8 cellular contexts compared by ENCODE assay signal in genomic region chr17:78151514-78152008, GRCh38. TPM values are rescaled to one million over a fixed set of nuclear protein-coding genes. Genes with fewer than 3 reads are reported as not detected.
DNase-seq lines count a peak whose midpoint lies in the region; ATAC-seq and TF ChIP-seq lines count a peak whose summit lies in the region.
"Had no signal": no experiment of that assay in that cellular context is flagged by ENCODE, and none has a peak within 500 bp of the region (broad histone marks: within the 10 kb centered on the region; RNA-seq: fewer than 3 reads in every experiment).

No MANE protein-coding gene starts in this region.

- TF ChIP-seq EP300 in upper lobe of left lung (IDR thresholded peaks at IDR 0.05), result no peak

- peaks cover 5% of the 10 kb centered on the region in 2 donors for H3K4me1 Mint-ChIP-seq in effector memory CD8-positive, alpha-beta T cell (ENCODE audit: low read depth in 2 of 2)

- peaks cover 0 to 13% (median 3%) of the 10 kb centered on the region in 12 donors for H3K4me1 ChIP-seq in heart left ventricle
- peaks cover 13 to 33% (median 18%) of the 10 kb centered on the region in 4 donors for H3K4me1 ChIP-seq in upper lobe of left lung

- peak; percentile 47 to 78 (median 53) for ATAC-seq in heart left ventricle
- no peak for ATAC-seq in Right ventricle myocardium inferior
- ATAC-seq in left colon, result peak; percentile 80
- peak; percentile 13 to 69 for ATAC-seq in upper lobe of left lung (ENCODE audit: low FRiP score in 2 of 2)
- ATAC-seq in effector memory CD8-positive, alpha-beta T cell (replicated peaks), result no peak

- H3K4me3 Mint-ChIP-seq in effector memory CD8-positive, alpha-beta T cell, result no peak overlapping the region

- H3K36me3 Mint-ChIP-seq in effector memory CD8-positive, alpha-beta T cell (ENCODE audit: insufficient read depth), result no peaks in the 10 kb centered on the region

- H3K4me3 ChIP-seq in heart left ventricle (no peak overlapping the region), upper lobe of left lung (no peak overlapping the region)

- no peaks in the 10 kb centered on the region for H3K9me3 Mint-ChIP-seq in effector memory CD8-positive, alpha-beta T cell

- H3K36me3 ChIP-seq in heart left ventricle, result no peaks in the 10 kb centered on the region
- H3K36me3 ChIP-seq in upper lobe of left lung, result no peaks in the 10 kb centered on the region
- H3K36me3 ChIP-seq: neutrophil had no signal

- H3K27me3 Mint-ChIP-seq in effector memory CD8-positive, alpha-beta T cell, result no peaks in the 10 kb centered on the region

- TF ChIP-seq POLR2A in heart left ventricle (IDR thresholded peaks at IDR 0.05), result no peak
- TF ChIP-seq POLR2A in upper lobe of left lung (IDR thresholded peaks at IDR 0.05), result no peak

- H3K27ac ChIP-seq in heart left ventricle, result peak overlapping the region in 6 of 12 donors; percentile 34 to 67 (median 49)
- H3K27ac ChIP-seq in upper lobe of left lung, result peak overlapping the region; percentile 42 to 69 (median 58)
- H3K27ac ChIP-seq: neutrophil had no signal

- H3K27me3 ChIP-seq in heart left ventricle (no peaks in the 10 kb centered on the region), upper lobe of left lung (no peaks in the 10 kb centered on the region)
- H3K27me3 ChIP-seq: neutrophil had no signal

- WGBS in heart left ventricle, 4 donors, result 45 to 66% (median 58%) methylated on average over 7 of the region's 7 CpGs
- 37 to 40% methylated on average over 7 of the region's 7 CpGs for WGBS in upper lobe of left lung, 2 donors

- TF ChIP-seq CTCF in heart left ventricle (IDR thresholded peaks at IDR 0.05), result no peak
- no peak for TF ChIP-seq CTCF in upper lobe of left lung (IDR thresholded peaks at IDR 0.05)

- intact Hi-C loops in heart left ventricle (cut with DNase I), result loop anchor here in 1 of 10 donors (10.0 kb wide), 1 partner anchor 63 kb away; the partner anchor contains the start of gene BIRC5
- intact Hi-C loops in Right ventricle myocardium inferior (cut with DNase I), result no loop called here
- intact Hi-C loops in left colon (cut with DNase I, micrococcal nuclease), result no loop called here

- no peak overlapping the region for H3K27ac Mint-ChIP-seq in effector memory CD8-positive, alpha-beta T cell

- DNase-seq in heart left ventricle, result peak in 1 of 5 donors; percentile 26
- DNase-seq in Right ventricle myocardium inferior (ENCODE audit: missing footprints), result no peak
- DNase-seq in left colon, result peak in 1 of 2 donors; percentile 82
- peak in 1 of 2 donors; percentile 72 for DNase-seq in upper lobe of left lung
- no peak for DNase-seq in effector memory CD8-positive, alpha-beta T cell
- DNase-seq in activated naive CD4-positive, alpha-beta T cell treated with anti-CD3 and anti-CD28 coated beads, Interleukin-2, amount 50 U/mL, for 16 hours, result no peak
- DNase-seq: NCI-H1417 treated with DMSO at 0.1 percent for 48 hours had no signal

- no peaks in the 10 kb centered on the region for H3K9me3 ChIP-seq in heart left ventricle
- no peaks in the 10 kb centered on the region for H3K9me3 ChIP-seq in upper lobe of left lung
- H3K9me3 ChIP-seq: neutrophil had no signal

RNA-seq across cellular contexts. Expression of gene C17orf99, which starts 5.4 kb away (rescaled TPM):
- total RNA-seq in heart left ventricle (not detected), Right ventricle myocardium inferior (not detected), left colon (not detected), upper lobe of left lung (1 to 10 TPM in 1 of 6 donors, under 1 TPM in 2, not detected in 3; 0.46 to 1.1 (median 0.54) TPM)
- polyA plus RNA-seq in heart left ventricle, result not detected

RNA-seq across cellular contexts. Expression of gene SYNGR2, which starts 16.8 kb away (rescaled TPM):
- total RNA-seq in heart left ventricle, result 100 to 1,000 TPM in 7 of 9 donors, 10 to 100 TPM in 2; 99.5 to 268 (median 135) TPM
- polyA plus RNA-seq in heart left ventricle, result 100 to 1,000 TPM; 104 to 174 TPM
- total RNA-seq in Right ventricle myocardium inferior, result 120 TPM
- 100 to 1,000 TPM; 173 to 188 TPM for total RNA-seq in left colon
- 100 to 1,000 TPM; 110 to 265 (median 179) TPM for total RNA-seq in upper lobe of left lung

RNA-seq across cellular contexts. Expression of gene TMC8, which starts 21.0 kb away (rescaled TPM):
- 10 to 100 TPM in 1 of 9 donors, 1 to 10 TPM in 5, under 1 TPM in 3; 0.81 to 21.6 (median 1.1) TPM for total RNA-seq in heart left ventricle
- polyA plus RNA-seq in heart left ventricle, result 1 to 10 TPM; 1.2 to 1.8 TPM
- total RNA-seq in Right ventricle myocardium inferior, result 4.3 TPM
- 1 to 10 TPM; 3.4 to 8.8 TPM for total RNA-seq in left colon
- 10 to 100 TPM; 10.8 to 65.0 (median 33.8) TPM for total RNA-seq in upper lobe of left lung

RNA-seq across cellular contexts. Expression of gene TMC6, which starts 23.0 kb away (rescaled TPM):
- total RNA-seq in heart left ventricle (100 to 1,000 TPM in 1 of 9 donors, 10 to 100 TPM in 8; 41.5 to 139 (median 71.4) TPM), Right ventricle myocardium inferior (77.0 TPM), left colon (100 to 1,000 TPM in 1 of 2 donors, 10 to 100 TPM in 1; 83.5 to 119 TPM), upper lobe of left lung (100 to 1,000 TPM in 5 of 6 donors, 10 to 100 TPM in 1; 51.4 to 216 (median 195) TPM)
- 10 to 100 TPM; 31.2 to 50.1 TPM for polyA plus RNA-seq in heart left ventricle

RNA-seq across cellular contexts. Expression of gene TK1, which starts 35.3 kb away (rescaled TPM):
- 10 to 100 TPM in 1 of 9 donors, 1 to 10 TPM in 6, under 1 TPM in 2; 0.29 to 21.7 (median 1.2) TPM for total RNA-seq in heart left ventricle
- polyA plus RNA-seq in heart left ventricle, result 1 to 10 TPM in 1 of 2 donors, under 1 TPM in 1; 0.91 to 1.9 TPM
- total RNA-seq in Right ventricle myocardium inferior, result 5.2 TPM
- 10 to 100 TPM; 14.8 to 24.9 TPM for total RNA-seq in left colon
- 10 to 100 TPM in 3 of 6 donors, 1 to 10 TPM in 3; 2.8 to 16.0 (median 9.0) TPM for total RNA-seq in upper lobe of left lung

Comparison
In these comparisons a context has a peak if more than half of its experiments do, and no peak if none do; other contexts are left out.
1. ATAC-seq: peak in heart left ventricle (4 of 4), left colon (single experiment) and upper lobe of left lung (2 of 2); none in Right ventricle myocardium inferior (single experiment) and effector memory CD8-positive, alpha-beta T cell (single experiment).